In the genomic region with DNA sequence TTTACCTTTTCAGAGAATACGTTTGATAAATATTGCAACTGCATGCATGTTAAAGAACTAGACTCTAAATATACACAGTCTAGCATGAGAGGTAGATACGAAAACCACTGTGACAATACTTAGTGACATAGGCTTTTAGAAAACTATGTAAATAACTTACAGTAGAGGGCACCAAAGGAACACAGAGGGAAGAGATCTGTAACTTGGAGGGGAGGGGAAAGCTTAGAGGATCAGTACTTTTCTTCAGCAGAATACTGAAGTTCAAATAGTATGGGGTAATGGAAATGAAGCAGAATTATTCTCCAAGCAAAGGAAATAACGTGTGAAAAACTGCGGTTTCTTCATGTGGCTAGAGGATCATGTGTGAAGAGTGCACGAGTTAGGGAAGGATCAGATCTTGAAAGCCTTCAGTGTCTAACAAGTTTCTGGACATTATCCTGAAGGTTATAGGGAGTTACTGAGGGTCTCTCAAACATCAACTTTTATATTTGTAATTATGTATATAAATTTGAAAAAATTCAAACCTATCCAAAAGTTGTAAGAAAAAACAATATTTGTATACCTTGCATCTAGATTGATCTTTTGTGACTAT, we compare ENCODE assay signal across 9 cellular contexts.
A peak's percentile ranks its signal among the peaks of the same experiment; 100 is the strongest.
DNase-seq lines count a peak whose midpoint lies in the region; ATAC-seq, FAIRE-seq and TF ChIP-seq lines count a peak whose summit lies in the region.
"Had no signal": no experiment of that assay in that cellular context is flagged by ENCODE, and none has a peak within 500 bp of the region (broad histone marks: within the 10 kb centered on the region; RNA-seq: fewer than 3 reads in every experiment).

No MANE protein-coding gene starts in this region.

- H3K36me3 ChIP-seq in body of pancreas (replicated peaks in 1 of 2; ENCODE audit: insufficient read depth in 1 of 2, low read depth in 2 of 2) (no peaks in the 10 kb centered on the region), uterus (no peaks in the 10 kb centered on the region)
- H3K36me3 ChIP-seq: BLaER1 treated with 17β-estradiol and CSF1 and Interleukin-3, amounts not matched to agents 10 nM and 100 nM had no signal

- TF ChIP-seq CTCF in body of pancreas (IDR thresholded peaks at IDR 0.05) (peak; percentile 35 to 60 (median 54)), uterus (IDR thresholded peaks at IDR 0.05) (peak; percentile 51 to 67 (median 60))

- intact Hi-C loops in body of pancreas (cut with DNase I): no loop called here
- intact Hi-C loops in uterus (cut with DNase I; ENCODE audit: low total_unique reads): no loop called here

- H3K27ac ChIP-seq in body of pancreas (no peak overlapping the region), uterus (no peak overlapping the region)
- H3K27ac ChIP-seq: BLaER1 treated with 17β-estradiol and CSF1 and Interleukin-3, amounts not matched to agents 10 nM and 100 nM had no signal

- peaks cover 5% of the 10 kb centered on the region for H3K4me1 ChIP-seq in body of pancreas
- no peaks in the 10 kb centered on the region for H3K4me1 ChIP-seq in uterus
- H3K4me1 ChIP-seq: BLaER1 treated with 17β-estradiol and CSF1 and Interleukin-3, amounts not matched to agents 10 nM and 100 nM had no signal

- peak; percentile 78 for ATAC-seq in body of pancreas

- WGBS in body of pancreas, 2 donors: 14 to 19% methylated on average over 5 of the region's 5 CpGs

- H3K4me3 ChIP-seq in body of pancreas: no peak overlapping the region
- no peak overlapping the region for H3K4me3 ChIP-seq in uterus
- H3K4me3 ChIP-seq: BLaER1 treated with 17β-estradiol and CSF1 and Interleukin-3, amounts not matched to agents 10 nM and 100 nM had no signal

- DNase-seq in NCI-H1105 treated with DMSO at 0.1 percent for 48 hours (lab: John Stamatoyannopoulos, UW) (peak; percentile 6), NCI-H1105 (lab: John Stamatoyannopoulos, UW) (no peak), H54 (ENCODE audit: insufficient read length, low spot score) (no peak), NCI-H1694 (lab: John Stamatoyannopoulos, UW) (peak; percentile 32), body of pancreas (no peak), uterus (no peak)
- no peak for DNase-seq in activated CD4-positive, alpha-beta T cell treated with anti-CD3 and anti-CD28 coated beads, Interleukin-2, amount 50 U/mL, for 48 hours

- TF ChIP-seq POLR2A in H54 (IDR thresholded peaks at IDR 0.05; ENCODE audit: low read depth, low read length) (no peak), body of pancreas (IDR thresholded peaks at IDR 0.05) (no peak), uterus (IDR thresholded peaks at IDR 0.05) (no peak)

- FAIRE-seq in H54 (lab: Jason Lieb, UNC) (peak; percentile 55), islet of Langerhans (lab: Jason Lieb, UNC) (peak; percentile 88)

- H3K27me3 ChIP-seq in body of pancreas: no peaks in the 10 kb centered on the region
- no peaks in the 10 kb centered on the region for H3K27me3 ChIP-seq in uterus
- H3K27me3 ChIP-seq: BLaER1 treated with 17β-estradiol and CSF1 and Interleukin-3, amounts not matched to agents 10 nM and 100 nM had no signal

- H3K9me3 ChIP-seq in body of pancreas: no peaks in the 10 kb centered on the region
- no peaks in the 10 kb centered on the region for H3K9me3 ChIP-seq in uterus
- H3K9me3 ChIP-seq: BLaER1 treated with 17β-estradiol and CSF1 and Interleukin-3, amounts not matched to agents 10 nM and 100 nM had no signal

Comparison
In these comparisons a context has a peak if more than half of its experiments do, and no peak if none do; other contexts are left out.
1. DNase-seq: peak in NCI-H1105 treated with DMSO at 0.1 percent for 48 hours (single experiment) and NCI-H1694 (single experiment); none in NCI-H1105 (single experiment), H54 (single experiment), body of pancreas (0 of 4), uterus (0 of 2) and activated CD4-positive, alpha-beta T cell treated with anti-CD3 and anti-CD28 coated beads, Interleukin-2, amount 50 U/mL, for 48 hours (0 of 2).